In genomic region chr2:170177950-170178781, GRCh38 we compare ENCODE assay signal across 10 cellular contexts. TPM values are rescaled to one million over a fixed set of nuclear protein-coding genes. Genes with fewer than 3 reads are reported as not detected.
DNase-seq lines count a peak whose midpoint lies in the region; ATAC-seq and TF ChIP-seq lines count a peak whose summit lies in the region.
"Had no signal": no experiment of that assay in that cellular context is flagged by ENCODE, and none has a peak within 500 bp of the region (broad histone marks: within the 10 kb centered on the region; RNA-seq: fewer than 3 reads in every experiment).

Gene MYO3B (plus strand): TSS chr2:170178147. CDS start chr2:170178288, 141 bp downstream.

- H3K27ac Mint-ChIP-seq in stimulated activated effector memory CD8-positive, alpha-beta T cell treated with anti-CD3 and anti-CD28 coated beads, Interleukin-12 subunit alpha, Interleukin-12 subunit beta, amount 100 ng/mL, for 72 hours = no peak within 1 kb of the TSS

- no peak within 1 kb of the TSS for H3K4me3 ChIP-seq in epithelial cell of proximal tubule (ENCODE audit: low read depth, low read length)
- no peak within 1 kb of the TSS for H3K4me3 ChIP-seq in osteoblast (ENCODE audit: insufficient read depth, low read length)
- H3K4me3 ChIP-seq: gastrocnemius medialis had no signal

- H3K27ac ChIP-seq in osteoblast (ENCODE audit: low read depth, low read length) = no peak within 1 kb of the TSS

- no peak within 1 kb of the TSS for H2AFZ ChIP-seq in osteoblast (ENCODE audit: low read length)

- TF ChIP-seq CTCF in epithelial cell of proximal tubule (conservative IDR thresholded peaks at IDR 0.05; ENCODE audit: low read depth, low read length) = no peak
- no peak for TF ChIP-seq CTCF in osteoblast (IDR thresholded peaks at IDR 0.05; ENCODE audit: extremely low read depth, low read depth, low read length)

- H3K4me2 ChIP-seq in osteoblast (ENCODE audit: insufficient read depth, low read length) = no peak within 1 kb of the TSS

- H3K4me1 Mint-ChIP-seq in stimulated activated effector memory CD8-positive, alpha-beta T cell treated with anti-CD3 and anti-CD28 coated beads, Interleukin-12 subunit alpha, Interleukin-12 subunit beta, amount 100 ng/mL, for 72 hours = peaks cover 10% of the 10 kb centered on the region

- ATAC-seq in activated CD4-positive, CD25-positive, alpha-beta regulatory T cell treated with anti-CD3 and anti-CD28 coated beads, Interleukin-2, amount 50 U/mL, for 24 hours = peak; percentile 41 to 68
- peak; percentile 83 for ATAC-seq in stimulated activated effector memory CD8-positive, alpha-beta T cell treated with anti-CD3 and anti-CD28 coated beads, Interleukin-12 subunit alpha, Interleukin-12 subunit beta, amount 100 ng/mL, for 72 hours

- no peaks in the 10 kb centered on the region for H4K20me1 ChIP-seq in osteoblast (ENCODE audit: insufficient read depth, low read length)

- no peaks in the 10 kb centered on the region for H3K79me2 ChIP-seq in osteoblast (ENCODE audit: insufficient read depth, low read length)

- H3K9me3 Mint-ChIP-seq in stimulated activated effector memory CD8-positive, alpha-beta T cell treated with anti-CD3 and anti-CD28 coated beads, Interleukin-12 subunit alpha, Interleukin-12 subunit beta, amount 100 ng/mL, for 72 hours = no peaks in the 10 kb centered on the region

- no peak for DNase-seq in activated CD4-positive, CD25-positive, alpha-beta regulatory T cell (lab: John Stamatoyannopoulos, UW)
- peak; percentile 28 for DNase-seq in NAMALWA (ENCODE audit: low spot score)
- peak; percentile 52 for DNase-seq in epithelial cell of proximal tubule (ENCODE audit: low read depth)
- DNase-seq in stimulated activated effector memory CD8-positive, alpha-beta T cell treated with anti-CD3 and anti-CD28 coated beads, Interleukin-12 subunit alpha, Interleukin-12 subunit beta, amount 100 ng/mL, for 72 hours (ENCODE audit: low spot score in 2 of 2) = no peak
- no peak for DNase-seq in NK-92 (lab: John Stamatoyannopoulos, UW; ENCODE audit: unreplicated experiment)
- no peak for DNase-seq in amniotic stem cell (lab: John Stamatoyannopoulos, UW)
- DNase-seq in osteoblast (ENCODE audit: insufficient read length, low spot score, missing footprints) = no peak
- DNase-seq: ACHN, gastrocnemius medialis had no signal

- H3K27me3 ChIP-seq in osteoblast (ENCODE audit: insufficient read depth, low read length) = no peaks in the 10 kb centered on the region
- H3K27me3 ChIP-seq: gastrocnemius medialis had no signal

- peaks cover 5% of the 10 kb centered on the region for H3K4me1 ChIP-seq in osteoblast (ENCODE audit: insufficient read depth, low read length)
- H3K4me1 ChIP-seq: gastrocnemius medialis had no signal

- no peaks in the 10 kb centered on the region for H3K36me3 Mint-ChIP-seq in stimulated activated effector memory CD8-positive, alpha-beta T cell treated with anti-CD3 and anti-CD28 coated beads, Interleukin-12 subunit alpha, Interleukin-12 subunit beta, amount 100 ng/mL, for 72 hours

- H3K36me3 ChIP-seq in osteoblast (ENCODE audit: insufficient read depth, low read length) = no peaks in the 10 kb centered on the region
- H3K36me3 ChIP-seq: gastrocnemius medialis had no signal

- H3K4me3 Mint-ChIP-seq in stimulated activated effector memory CD8-positive, alpha-beta T cell treated with anti-CD3 and anti-CD28 coated beads, Interleukin-12 subunit alpha, Interleukin-12 subunit beta, amount 100 ng/mL, for 72 hours = no peak within 1 kb of the TSS

- H3K9me3 ChIP-seq in osteoblast (ENCODE audit: low read depth, low read length) = no peaks in the 10 kb centered on the region
- H3K9me3 ChIP-seq: gastrocnemius medialis had no signal

RNA-seq across cellular contexts. Expression of gene MYO3B, which starts in this region (rescaled TPM):
- total RNA-seq in epithelial cell of proximal tubule = 0.35 and 1.4 TPM in 2 replicates
- total RNA-seq in osteoblast = 0.29 and 0.36 TPM in 2 replicates

Comparison
In these comparisons a context has a peak if more than half of its experiments do, and no peak if none do; other contexts are left out.
1. DNase-seq: peak in NAMALWA (single experiment) and epithelial cell of proximal tubule (single experiment); none in activated CD4-positive, CD25-positive, alpha-beta regulatory T cell (0 of 4), stimulated activated effector memory CD8-positive, alpha-beta T cell treated with anti-CD3 and anti-CD28 coated beads, Interleukin-12 subunit alpha, Interleukin-12 subunit beta, amount 100 ng/mL, for 72 hours (0 of 2), NK-92 (single experiment), amniotic stem cell (single experiment) and osteoblast (single experiment).